In genomic region chr18:45137089-45137423, GRCh38 we compare ENCODE assay signal across 22 cellular contexts.
DNase-seq lines count a peak whose midpoint lies in the region; ATAC-seq, FAIRE-seq and TF ChIP-seq lines count a peak whose summit lies in the region.
"Had no signal": no experiment of that assay in that cellular context is flagged by ENCODE, and none has a peak within 500 bp of the region (broad histone marks: within the 10 kb centered on the region; RNA-seq: fewer than 3 reads in every experiment).

No MANE protein-coding gene starts in this region.

- H2AFZ ChIP-seq in SU-DHL-6 (ENCODE audit: low read depth, low read length, severe bottlenecking) (peak overlapping the region; percentile 17), HepG2 (ENCODE audit: low read length) (no peak overlapping the region)
- H2AFZ ChIP-seq: GM23248 had no signal

- H3F3A ChIP-seq in SU-DHL-6 (ENCODE audit: insufficient read depth): no peaks in the 10 kb centered on the region

- H3K27ac ChIP-seq in SU-DHL-6 (ENCODE audit: low read depth, low read length) (peak overlapping the region; percentile 55), kidney (ENCODE audit: low read depth in 2 of 2, low read length in 2 of 2) (no peak overlapping the region), HepG2 (ENCODE audit: extremely low read length, insufficient read depth, low read length) (no peak overlapping the region)
- no peak overlapping the region for H3K27ac ChIP-seq in CD8-positive, alpha-beta T cell (ENCODE audit: low read depth, low read length)
- H3K27ac ChIP-seq: GM23248, SJCRH30 had no signal

- H3K27ac Mint-ChIP-seq in CD8-positive, alpha-beta T cell: no peak overlapping the region
- H3K27ac Mint-ChIP-seq: CD4-positive, alpha-beta memory T cell had no signal

- TF ChIP-seq RAD21 in HepG2 (CRISPR knock-in tag; IDR thresholded peaks at IDR 0.05): no peak

- no peaks in the 10 kb centered on the region for H3K79me2 ChIP-seq in SU-DHL-6 (ENCODE audit: insufficient read depth, low read length)
- H3K79me2 ChIP-seq in HepG2 (ENCODE audit: insufficient read depth, low read length): no peaks in the 10 kb centered on the region

- H3K36me3 Mint-ChIP-seq in CD8-positive, alpha-beta T cell: no peaks in the 10 kb centered on the region
- H3K36me3 Mint-ChIP-seq: CD4-positive, alpha-beta memory T cell had no signal

- no peaks in the 10 kb centered on the region for H4K20me1 ChIP-seq in SU-DHL-6 (ENCODE audit: low read depth, low read length)
- H4K20me1 ChIP-seq in HepG2 (ENCODE audit: insufficient read depth, low read length): no peaks in the 10 kb centered on the region

- intact Hi-C loops in kidney (cut with DNase I) (no loop called here), HepG2 (cut with micrococcal nuclease; ENCODE audit: unreplicated experiment) (no loop called here)
- intact Hi-C loops in CD8-positive, alpha-beta T cell (cut with DNase I, micrococcal nuclease): no loop called here

- no peak for FAIRE-seq in kidney (lab: Jason Lieb, UNC)
- no peak for FAIRE-seq in HepG2 (lab: Jason Lieb, UNC)
- FAIRE-seq: G401.6, GM19239 had no signal

- ATAC-seq in GM18858 (IDR thresholded peaks at IDR 0.05; ENCODE audit: unreplicated experiment): peak; percentile 16
- ATAC-seq in HG03175 (IDR thresholded peaks at IDR 0.05; ENCODE audit: unreplicated experiment): peak; percentile 22
- ATAC-seq in CD8-positive, alpha-beta T cell: no peak
- ATAC-seq in HepG2: no peak
- ATAC-seq: PC-3 had no signal

- POLR2A ChIA-PET in CD8-positive, alpha-beta T cell (lab: Charles Lee): no interaction called here
- POLR2A ChIA-PET in HepG2 (lab: Yijun Ruan, JAX): no interaction called here

- H3K27me3 Mint-ChIP-seq in CD8-positive, alpha-beta T cell (ENCODE audit: low read depth): peaks cover 3% of the 10 kb centered on the region

- H3K4me1 ChIP-seq in kidney (ENCODE audit: control insufficient read depth in 1 of 2, insufficient read depth in 1 of 2, low read depth in 1 of 2, low read length in 2 of 2) (no peaks in the 10 kb centered on the region), HepG2 (ENCODE audit: insufficient read depth, low read length) (no peaks in the 10 kb centered on the region)
- H3K4me1 ChIP-seq in CD8-positive, alpha-beta T cell (ENCODE audit: insufficient read depth, low read length): no peaks in the 10 kb centered on the region
- H3K4me1 ChIP-seq: SJCRH30 had no signal

- H3K9me3 Mint-ChIP-seq in CD8-positive, alpha-beta T cell: no peaks in the 10 kb centered on the region

- no peak overlapping the region for H3K4me3 Mint-ChIP-seq in CD8-positive, alpha-beta T cell
- H3K4me3 Mint-ChIP-seq: CD4-positive, alpha-beta memory T cell had no signal

- CTCF ChIA-PET in CD8-positive, alpha-beta T cell (lab: Charles Lee): no interaction called here
- CTCF ChIA-PET in HepG2 (lab: Yijun Ruan, JAX; ENCODE audit: low intra/inter-chr PET ratio, low total read pairs): no interaction called here

- no peaks in the 10 kb centered on the region for H3K9me2 ChIP-seq in SU-DHL-6 (replicated peaks; ENCODE audit: insufficient read depth, low read length)

- TF ChIP-seq CTCF in SU-DHL-6 (IDR thresholded peaks at IDR 0.05; ENCODE audit: insufficient read depth, low read length, poor library complexity, severe bottlenecking) (no peak), kidney (IDR thresholded peaks at IDR 0.05; ENCODE audit: borderline replicate concordance, extremely low read depth, insufficient read depth) (no peak), HepG2 (CRISPR knock-in tag; IDR thresholded peaks at IDR 0.05) (no peak)
- no peak for TF ChIP-seq CTCF in CD8-positive, alpha-beta T cell (IDR thresholded peaks at IDR 0.05)

- H3K4me1 Mint-ChIP-seq in CD8-positive, alpha-beta T cell (ENCODE audit: low read depth): no peaks in the 10 kb centered on the region
- H3K4me1 Mint-ChIP-seq: CD4-positive, alpha-beta memory T cell had no signal

- H3K4me3 ChIP-seq in SU-DHL-6 (ENCODE audit: insufficient read depth, low read length, poor library complexity, severe bottlenecking) (no peak overlapping the region), kidney (ENCODE audit: low read length in 2 of 2) (no peak overlapping the region), HepG2 (replicated peaks in 1 of 3; ENCODE audit: insufficient read depth in 1 of 3, low read depth in 2 of 3, low read length in 3 of 3) (no peak overlapping the region)
- no peak overlapping the region for H3K4me3 ChIP-seq in CD8-positive, alpha-beta T cell (ENCODE audit: low read depth, low read length)
- H3K4me3 ChIP-seq: GM23248, SJCRH30 had no signal

- TF ChIP-seq EP300 in HepG2 (IDR thresholded peaks at IDR 0.05; ENCODE audit: low read depth in 2 of 2, low read length in 2 of 2) (no peak), HepG2 (CRISPR knock-in tag; IDR thresholded peaks at IDR 0.05; ENCODE audit: borderline replicate concordance) (no peak)

- H3K9ac ChIP-seq in SU-DHL-6 (ENCODE audit: low read length): peak overlapping the region; percentile 31; the same call in 1 of the 2 replicates
- no peak overlapping the region for H3K9ac ChIP-seq in kidney (ENCODE audit: low read length in 2 of 2)
- H3K9ac ChIP-seq in HepG2 (ENCODE audit: insufficient read depth, low read depth, low read length): no peak overlapping the region
- H3K9ac ChIP-seq: GM23248 had no signal

- DNase-seq in kidney (no peak), HepG2 (ENCODE audit: low spot score) (no peak), NCI-H2081 (lab: John Stamatoyannopoulos, UW) (no peak)
- DNase-seq in CD8-positive, alpha-beta T cell: no peak
- DNase-seq: CD4-positive, alpha-beta memory T cell; DMS79 treated with DMSO at 0.1 percent for 48 hours; GM23248; HCEC 1CT; Karpas-422; MM.1S; NCI-H1105; NCI-H2029; NCI-H510A; NCI-H774; PC-3; SJCRH30; SW 1271 had no signal

- in situ Hi-C loops in HepG2 (cut with HindIII; ENCODE audit: extremely low pct_ligation_motif_present, low pct_unique_long_range_greater_than_20kb): no loop called here

- H3K4me2 ChIP-seq in SU-DHL-6 (ENCODE audit: low read depth, low read length, poor library complexity, severe bottlenecking): peak overlapping the region; percentile 41
- no peak overlapping the region for H3K4me2 ChIP-seq in HepG2 (ENCODE audit: low read depth, low read length)

- H3K27me3 ChIP-seq in SU-DHL-6 (ENCODE audit: low read length): no peaks in the 10 kb centered on the region
- no peaks in the 10 kb centered on the region for H3K27me3 ChIP-seq in CD8-positive, alpha-beta T cell (ENCODE audit: insufficient read depth, low read length)
- no peaks in the 10 kb centered on the region for H3K27me3 ChIP-seq in HepG2 (ENCODE audit: control insufficient read depth in 1 of 2, insufficient read depth in 2 of 2, low read length in 2 of 2)
- H3K27me3 ChIP-seq: SJCRH30 had no signal

- TF ChIP-seq POLR2A in HepG2 (IDR thresholded peaks at IDR 0.05; ENCODE audit: insufficient read depth in 1 of 2, low read depth in 2 of 2, low read length in 2 of 2): no peak

- peaks cover 11% of the 10 kb centered on the region; the same call in 1 of the 2 replicates for H3K36me3 ChIP-seq in SU-DHL-6 (ENCODE audit: low read length)
- H3K36me3 ChIP-seq in kidney (ENCODE audit: control insufficient read depth in 1 of 2, insufficient read depth in 2 of 2, low read length in 2 of 2): no peaks in the 10 kb centered on the region
- no peaks in the 10 kb centered on the region for H3K36me3 ChIP-seq in CD8-positive, alpha-beta T cell (ENCODE audit: insufficient read depth, low read length)
- H3K36me3 ChIP-seq in HepG2 (replicated peaks in 1 of 2; ENCODE audit: control insufficient read depth in 1 of 2, insufficient read depth in 2 of 2, low read length in 2 of 2): no peaks in the 10 kb centered on the region
- H3K36me3 ChIP-seq: SJCRH30 had no signal

- BruUV-seq in HepG2 (replicated peaks; lab: Mats Ljungman, UMichigan): no TSS peak

- peaks cover 8% of the 10 kb centered on the region; the same call in 1 of the 2 replicates for H3K9me3 ChIP-seq in SU-DHL-6 (ENCODE audit: insufficient read depth, low read length)
- H3K9me3 ChIP-seq in kidney (ENCODE audit: control insufficient read depth in 1 of 2, low read length in 2 of 2): peaks cover 0 to 4% of the 10 kb centered on the region in 2 donors
- H3K9me3 ChIP-seq in CD8-positive, alpha-beta T cell (ENCODE audit: low read length): no peaks in the 10 kb centered on the region
- H3K9me3 ChIP-seq in HepG2 (ENCODE audit: low read length): no peaks in the 10 kb centered on the region
- H3K9me3 ChIP-seq: SJCRH30 had no signal

TF ChIP-seq in HepG2, 621 proteins besides CTCF, POLR2A, EP300 and RAD21 (continues in another document):
- TF ChIP-seq MED1 (CRISPR knock-in tag; IDR thresholded peaks at IDR 0.05) (no peak), NFYC (CRISPR knock-in tag; IDR thresholded peaks at IDR 0.05) (no peak), ZNF251 (CRISPR knock-in tag; IDR thresholded peaks at IDR 0.05) (no peak), CBX1 (IDR thresholded peaks at IDR 0.05; ENCODE audit: low read depth) (no peak), NR2F1 (CRISPR knock-in tag; IDR thresholded peaks at IDR 0.05) (no peak), ZSCAN30 (CRISPR knock-in tag; IDR thresholded peaks at IDR 0.05) (no peak), ZNF788 (CRISPR knock-in tag; IDR thresholded peaks at IDR 0.05; ENCODE audit: borderline replicate concordance) (no peak), ELF1 (CRISPR knock-in tag; IDR thresholded peaks at IDR 0.05) (no peak), REL (CRISPR knock-in tag; conservative IDR thresholded peaks at IDR 0.05) (no peak), ZNF33A (CRISPR knock-in tag; IDR thresholded peaks at IDR 0.05; ENCODE audit: borderline replicate concordance) (no peak), ZNF691 (CRISPR knock-in tag; IDR thresholded peaks at IDR 0.05; ENCODE audit: borderline replicate concordance, low read depth) (no peak)

Comparison
In these comparisons a context has a peak if more than half of its experiments do, and no peak if none do; other contexts are left out.
1. ATAC-seq: peak in GM18858 (single experiment) and HG03175 (single experiment); none in CD8-positive, alpha-beta T cell (single experiment) and HepG2 (single experiment).